In the genomic region with DNA sequence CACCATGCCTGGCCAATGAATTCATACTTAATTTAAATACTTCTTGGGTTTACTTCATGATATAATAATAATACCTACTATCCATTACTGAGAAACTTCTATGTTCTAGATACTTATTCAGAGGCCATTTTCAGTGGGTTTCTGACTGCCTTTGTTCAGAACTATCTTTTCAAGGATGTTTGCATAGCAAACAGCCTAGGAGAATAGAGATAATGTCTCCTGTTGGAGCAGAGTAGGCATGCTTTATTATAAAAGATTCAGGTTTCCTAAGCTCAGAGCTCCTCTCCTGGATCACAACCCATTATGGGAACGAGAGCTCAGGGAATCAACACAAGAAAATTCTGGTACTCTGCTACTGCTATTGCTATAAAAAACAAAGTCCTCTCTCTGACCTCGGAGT, we compare ENCODE assay signal across 34 cellular contexts. TPM values are rescaled to one million over a fixed set of nuclear protein-coding genes. Genes with fewer than 3 reads are reported as not detected.
DNase-seq lines count a peak whose midpoint lies in the region; ATAC-seq and TF ChIP-seq lines count a peak whose summit lies in the region.
"Had no signal": no experiment of that assay in that cellular context is flagged by ENCODE, and none has a peak within 500 bp of the region (broad histone marks: within the 10 kb centered on the region; RNA-seq: fewer than 3 reads in every experiment).

No MANE protein-coding gene starts in this region.

- TF ChIP-seq CTCF in neural crest cell (conservative IDR thresholded peaks at IDR 0.05): no peak

- no peaks in the 10 kb centered on the region for H3K9me3 ChIP-seq in T-helper 17 cell (ENCODE audit: control insufficient read depth, low read length, poor library complexity, severe bottlenecking)
- H3K9me3 ChIP-seq: ovary, suprapubic skin had no signal

- ATAC-seq in activated CD8-positive, alpha-beta memory T cell treated with anti-CD3 and anti-CD28 coated beads, Interleukin-2, amount 10 ng/mL, durations not matched to agents 7 days and 5 days: peak; percentile 36
- ATAC-seq in T-helper 17 cell (no peak), GM19328 (IDR thresholded peaks at IDR 0.05; ENCODE audit: unreplicated experiment) (no peak)
- ATAC-seq: left cardiac atrium, Right ventricle myocardium inferior had no signal

- DNase-seq in DMS53 (lab: John Stamatoyannopoulos, UW): peak; percentile 32
- DNase-seq in DMS53 treated with DMSO at 0.1 percent for 48 hours (lab: John Stamatoyannopoulos, UW; ENCODE audit: unreplicated experiment): no peak
- no peak for DNase-seq in activated CD8-positive, alpha-beta memory T cell treated with anti-CD3 and anti-CD28 coated beads, Interleukin-2, amount 10 ng/mL, durations not matched to agents 7 days and 5 days
- DNase-seq in activated CD8-positive, alpha-beta memory T cell treated with anti-CD3 and anti-CD28 coated beads, Interleukin-2, amount 50 U/mL, for 48 hours: no peak
- DNase-seq in T-helper 17 cell: no peak
- DNase-seq in neural crest cell (ENCODE audit: low read depth, low spot score): no peak
- DNase-seq in DMS79 treated with DMSO at 0.1 percent for 48 hours (lab: John Stamatoyannopoulos, UW): no peak
- DNase-seq: activated CD4-positive, alpha-beta T cell treated with anti-CD3 and anti-CD28 coated beads for 4 hours; activated CD8-positive, alpha-beta memory T cell treated with anti-CD3 and anti-CD28 coated beads for 24 hours; activated gamma-delta T cell; activated T-cell treated with anti-CD3 and anti-CD28 coated beads, Interleukin-2, amount 50 U/mL, for 1 hour; C1 segment of cervical spinal cord; caudate nucleus; effector CD8-positive, alpha-beta T cell; GOT3; HFFc6; hypothalamus; immature natural killer cell; left cardiac atrium; NCI-H1105 treated with DMSO at 0.1 percent for 48 hours; NCI-H2029 treated with DMSO at 0.1 percent for 48 hours; NCI-H446 treated with DMSO at 0.1 percent for 48 hours; nephron progenitor cell; ovary; PC-9; SK-N-SH; stimulated activated naive CD4-positive, alpha-beta T cell treated with Interleukin-2 at 50 U/mL for 16 hours had no signal

- peaks cover 2% of the 10 kb centered on the region for H3K9me3 Mint-ChIP-seq in activated CD8-positive, alpha-beta memory T cell treated with anti-CD3 and anti-CD28 coated beads, Interleukin-2, amount 10 ng/mL, durations not matched to agents 7 days and 5 days (ENCODE audit: low read depth)
- H3K9me3 Mint-ChIP-seq in neural crest cell: peaks cover 4% of the 10 kb centered on the region
- H3K9me3 Mint-ChIP-seq: HFFc6; T-helper 2 cell treated with Interferon-gamma antibody and Interleukin-4, amounts not matched to agents 5 μg/mL and 100 μg/mL, for 36 hours had no signal

- no peak overlapping the region for H3K4me3 Mint-ChIP-seq in activated CD8-positive, alpha-beta memory T cell treated with anti-CD3 and anti-CD28 coated beads, Interleukin-2, amount 10 ng/mL, durations not matched to agents 7 days and 5 days
- H3K4me3 Mint-ChIP-seq in T-helper 17 cell (no peak overlapping the region), neural crest cell (peak overlapping the region; percentile 51)
- H3K4me3 Mint-ChIP-seq: HFFc6; nephron progenitor cell; T-helper 2 cell treated with Interferon-gamma antibody and Interleukin-4, amounts not matched to agents 5 μg/mL and 100 μg/mL, for 36 hours had no signal

- no peak overlapping the region for H3K27ac Mint-ChIP-seq in activated CD8-positive, alpha-beta memory T cell treated with anti-CD3 and anti-CD28 coated beads, Interleukin-2, amount 10 ng/mL, durations not matched to agents 7 days and 5 days
- peak overlapping the region; percentile 41 for H3K27ac Mint-ChIP-seq in T-helper 17 cell
- H3K27ac Mint-ChIP-seq in neural crest cell (ENCODE audit: unreplicated experiment): no peak overlapping the region
- H3K27ac Mint-ChIP-seq: HFFc6; nephron progenitor cell; T-helper 2 cell treated with Interferon-gamma antibody and Interleukin-4, amounts not matched to agents 5 μg/mL and 100 μg/mL, for 36 hours had no signal

- peaks cover 43% of the 10 kb centered on the region for H3K36me3 Mint-ChIP-seq in activated CD8-positive, alpha-beta memory T cell treated with anti-CD3 and anti-CD28 coated beads, Interleukin-2, amount 10 ng/mL, durations not matched to agents 7 days and 5 days
- H3K36me3 Mint-ChIP-seq in T-helper 17 cell (ENCODE audit: low read depth) (no peaks in the 10 kb centered on the region), neural crest cell (ENCODE audit: low read depth) (peaks cover 24% of the 10 kb centered on the region)

- no peaks in the 10 kb centered on the region for H3K27me3 Mint-ChIP-seq in activated CD8-positive, alpha-beta memory T cell treated with anti-CD3 and anti-CD28 coated beads, Interleukin-2, amount 10 ng/mL, durations not matched to agents 7 days and 5 days
- H3K27me3 Mint-ChIP-seq in T-helper 17 cell (no peaks in the 10 kb centered on the region), neural crest cell (ENCODE audit: low read depth) (peaks cover 5% of the 10 kb centered on the region)

- H3K4me1 Mint-ChIP-seq in activated CD8-positive, alpha-beta memory T cell treated with anti-CD3 and anti-CD28 coated beads, Interleukin-2, amount 10 ng/mL, durations not matched to agents 7 days and 5 days: no peaks in the 10 kb centered on the region
- H3K4me1 Mint-ChIP-seq in T-helper 17 cell (no peaks in the 10 kb centered on the region), neural crest cell (no peaks in the 10 kb centered on the region)
- H3K4me1 Mint-ChIP-seq: immature natural killer cell, nephron progenitor cell had no signal

- CTCF ChIA-PET in activated CD8-positive, alpha-beta memory T cell treated with anti-CD3 and anti-CD28 coated beads, Interleukin-2, amount 10 ng/mL, durations not matched to agents 7 days and 5 days (lab: Charles Lee): interaction anchor here (0.7 to 1.3 kb wide), 5 partner anchors 9 to 262 kb away, joined by 3 to 4 read pairs (median 3); no protein-coding TSS in a partner anchor

RNA-seq across cellular contexts. Expression of gene FASTKD1, which starts 11.1 kb away (rescaled TPM):
- 10 to 100 TPM; 45.2 to 48.9 TPM for total RNA-seq in activated CD8-positive, alpha-beta memory T cell treated with anti-CD3 and anti-CD28 coated beads, Interleukin-2, amount 10 ng/mL, durations not matched to agents 7 days and 5 days
- total RNA-seq in T-helper 17 cell (10 to 100 TPM; 15.6 to 18.4 TPM), neural crest cell (32.9 and 36.4 TPM in 2 replicates)

RNA-seq across cellular contexts. Expression of gene PPIG, which starts 21.6 kb away (rescaled TPM):
- 10 to 100 TPM; 55.5 to 56.7 TPM for total RNA-seq in activated CD8-positive, alpha-beta memory T cell treated with anti-CD3 and anti-CD28 coated beads, Interleukin-2, amount 10 ng/mL, durations not matched to agents 7 days and 5 days
- total RNA-seq in T-helper 17 cell (10 to 100 TPM; 64.3 to 66.0 TPM), neural crest cell (69.6 and 70.0 TPM in 2 replicates)

RNA-seq across cellular contexts. Expression of gene KLHL41, which starts 53.0 kb away (rescaled TPM):
- under 1 TPM in 1 of 2 experiments, not detected in 1; 0.12 TPM for total RNA-seq in activated CD8-positive, alpha-beta memory T cell treated with anti-CD3 and anti-CD28 coated beads, Interleukin-2, amount 10 ng/mL, durations not matched to agents 7 days and 5 days
- total RNA-seq in T-helper 17 cell (not detected), neural crest cell (0.73 and 1.4 TPM in 2 replicates)
- total RNA-seq: HT-29, M059J, PC-9, smooth muscle cell had no signal
